In the genomic region with DNA sequence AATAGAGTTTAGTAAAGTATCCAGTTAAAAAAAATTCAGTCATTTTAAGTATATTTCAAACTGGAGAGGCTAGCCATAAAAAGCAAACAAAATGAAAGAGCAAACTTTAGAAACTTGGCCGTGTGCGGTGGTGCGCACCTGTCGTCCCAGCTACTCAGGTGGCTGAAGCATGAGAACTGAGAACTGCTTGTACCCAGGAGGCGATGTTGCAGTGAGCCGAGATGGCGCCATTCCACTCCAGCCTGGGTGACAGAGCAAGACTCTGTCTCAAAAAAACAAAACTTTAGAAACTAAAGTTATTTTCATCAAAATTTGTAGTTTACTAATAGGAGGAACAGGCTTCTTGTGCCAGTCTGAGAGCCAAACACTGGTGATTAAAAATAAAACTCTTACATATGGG, we compare ENCODE assay signal across 21 cellular contexts.
A peak's percentile ranks its signal among the peaks of the same experiment; 100 is the strongest.
DNase-seq lines count a peak whose midpoint lies in the region; ATAC-seq, FAIRE-seq and TF ChIP-seq lines count a peak whose summit lies in the region.
"Had no signal": no experiment of that assay in that cellular context is flagged by ENCODE, and none has a peak within 500 bp of the region (broad histone marks: within the 10 kb centered on the region; RNA-seq: fewer than 3 reads in every experiment).

No MANE protein-coding gene starts in this region.

- WGBS in H1 (ENCODE audit: extremely low coverage in 1 of 2, insufficient coverage in 1 of 2, insufficient read length in 1 of 2, insufficient replicate concordance in 2 of 2, low coverage in 1 of 2, low lambda C conversion rate in 2 of 2, missing lambda C conversion rate in 1 of 2), 2 experiments: 94% methylated on average over 7 of the region's 7 CpGs; no CpG with 5 or more reads in 1 of the 2 experiments
- WGBS in psoas muscle, 3 donors: 28 to 56% (median 33%) methylated on average over 7 of the region's 7 CpGs
- WGBS in stomach, 5 donors: 74 to 88% (median 84%) methylated on average over 7 of the region's 7 CpGs

- no peak overlapping the region for H2BK20ac ChIP-seq in H1 (ENCODE audit: low read length)

- no peak overlapping the region for H3K56ac ChIP-seq in H1 (replicated peaks; ENCODE audit: insufficient read length, low read depth, low read length)

- no peak overlapping the region for H3K4me2 ChIP-seq in H1 (ENCODE audit: insufficient read depth in 1 of 2, low read depth in 2 of 2, low read length in 2 of 2)
- H3K4me2 ChIP-seq: BLaER1 had no signal

- H4K20me1 ChIP-seq in H1 (replicated peaks in 1 of 2; ENCODE audit: control insufficient read depth in 1 of 2, insufficient read depth in 2 of 2, low read length in 2 of 2): no peaks in the 10 kb centered on the region
- H4K20me1 ChIP-seq: BLaER1 had no signal

- H2BK15ac ChIP-seq in H1 (ENCODE audit: low read length): no peak overlapping the region

- H3K23me2 ChIP-seq in H1 (ENCODE audit: low read depth, low read length): no peaks in the 10 kb centered on the region

- CTCF ChIA-PET in H1 (lab: Charles Lee; ENCODE audit: partially characterized antibody): interaction anchor here (1.2 to 1.8 kb wide), 2 partner anchors 8 to 36 kb away, joined by 4 to 6 read pairs; no protein-coding TSS in a partner anchor

- TF ChIP-seq POLR2A in H1 (IDR thresholded peaks at IDR 0.05; ENCODE audit: control extremely low read depth in 1 of 2, low read depth in 2 of 2, low read length in 2 of 2): no peak
- no peak for TF ChIP-seq POLR2A in stomach (IDR thresholded peaks at IDR 0.05)

- H3K9me3 ChIP-seq in H1 (ENCODE audit: insufficient read depth in 2 of 2, low read depth in 1 of 2, low read length in 1 of 2): no peaks in the 10 kb centered on the region
- H3K9me3 ChIP-seq in psoas muscle: no peaks in the 10 kb centered on the region
- no peaks in the 10 kb centered on the region for H3K9me3 ChIP-seq in stomach
- no peaks in the 10 kb centered on the region for H3K9me3 ChIP-seq in upper lobe of right lung
- H3K9me3 ChIP-seq: BLaER1, Caco-2 had no signal

- no peak overlapping the region for H3K14ac ChIP-seq in H1 (ENCODE audit: insufficient read length)

- no peak overlapping the region for H4K5ac ChIP-seq in H1 (ENCODE audit: insufficient read length, low read depth, low read length)

- H3K4me1 ChIP-seq in H1 (replicated peaks in 1 of 4; ENCODE audit: control insufficient read depth in 3 of 4, insufficient read depth in 4 of 4, low read length in 3 of 4): no peaks in the 10 kb centered on the region
- H3K4me1 ChIP-seq in psoas muscle: peaks cover 43% of the 10 kb centered on the region
- H3K4me1 ChIP-seq in stomach: no peaks in the 10 kb centered on the region
- H3K4me1 ChIP-seq in upper lobe of right lung: no peaks in the 10 kb centered on the region
- H3K4me1 ChIP-seq: BLaER1, Caco-2 had no signal

- intact Hi-C loops in psoas muscle (cut with DNase I) (no loop called here), stomach (cut with DNase I; ENCODE audit: low total_unique reads) (no loop called here), upper lobe of right lung (cut with DNase I) (no loop called here)

- TF ChIP-seq EP300 in H1 (IDR thresholded peaks at IDR 0.05; ENCODE audit: borderline replicate concordance in 1 of 2, low read depth in 2 of 2, low read length in 2 of 2): no peak
- TF ChIP-seq EP300 in stomach (IDR thresholded peaks at IDR 0.05): no peak

- TF ChIP-seq RAD21 in H1 (IDR thresholded peaks at IDR 0.05 in 1 of 2, conservative IDR thresholded peaks at IDR 0.05 in 1 of 2; ENCODE audit: low read depth in 2 of 2, low read length in 2 of 2): no peak

- 0 out of 2 replicates have a peak overlapping the region, but pooled peaks have one; percentile 57 for H4K8ac ChIP-seq in H1 (ENCODE audit: extremely low read depth, insufficient read depth, low read length)

- POLR2A ChIA-PET in H1 (lab: Charles Lee; ENCODE audit: partially characterized antibody): no interaction called here

- no peak overlapping the region for H2BK5ac ChIP-seq in H1 (ENCODE audit: low read depth, low read length)

- H3K79me1 ChIP-seq in H1 (ENCODE audit: low read depth, low read length): no peaks in the 10 kb centered on the region

- no peak overlapping the region for H4K91ac ChIP-seq in H1 (replicated peaks; ENCODE audit: insufficient read length, low read length)

- H3K27me3 ChIP-seq in H1 (replicated peaks in 1 of 4; ENCODE audit: control insufficient read depth in 3 of 4, extremely low read depth in 1 of 4, insufficient read depth in 3 of 4, low read length in 3 of 4) (no peaks in the 10 kb centered on the region), psoas muscle (ENCODE audit: insufficient read depth in 3 of 3, low read length in 2 of 3) (no peaks in the 10 kb centered on the region), stomach (no peaks in the 10 kb centered on the region), upper lobe of right lung (no peaks in the 10 kb centered on the region)
- H3K27me3 ChIP-seq: BLaER1 had no signal

- H3K18ac ChIP-seq in H1 (ENCODE audit: extremely low read depth, low read length): no peak overlapping the region

- H3K4me3 ChIP-seq in H1 (ENCODE audit: extremely low read depth in 1 of 4, insufficient read depth in 2 of 4, low read depth in 3 of 4, low read length in 4 of 4) (no peak overlapping the region), psoas muscle (peak overlapping the region; percentile 68), stomach (no peak overlapping the region), upper lobe of right lung (no peak overlapping the region)
- H3K4me3 ChIP-seq: BLaER1 had no signal

- no peak overlapping the region for H3K4ac ChIP-seq in H1 (replicated peaks; ENCODE audit: insufficient read length, low read depth, low read length)

- FAIRE-seq in H1 (lab: Jason Lieb, UNC): no peak
- FAIRE-seq: A204.1, G401.6, GM12892 had no signal

- H3K79me2 ChIP-seq in H1 (ENCODE audit: control insufficient read depth in 1 of 2, insufficient read depth in 2 of 2, low read length in 2 of 2): no peaks in the 10 kb centered on the region

- no peak overlapping the region for H3K9ac ChIP-seq in H1 (replicated peaks in 1 of 4; ENCODE audit: extremely low read depth in 1 of 4, low read depth in 3 of 4, low read length in 3 of 4)
- H3K9ac ChIP-seq: BLaER1 had no signal

- H2AFZ ChIP-seq in H1 (ENCODE audit: low read length): no peak overlapping the region

- DNase-seq in H1 (ENCODE audit: low read depth in 1 of 2, low spot score in 2 of 2) (no peak), psoas muscle (peak; percentile 41 to 81), stomach (peak; percentile 59), upper lobe of right lung (no peak), activated gamma-delta T cell treated with Interleukin-2 at 50 U/mL for 16 hours (no peak), NCI-H2227 treated with DMSO at 0.1 percent for 48 hours (lab: John Stamatoyannopoulos, UW) (no peak), omental fat pad (ENCODE audit: low spot score) (no peak)
- DNase-seq: Caco-2; CD4-positive, CD25-positive, alpha-beta regulatory T cell; CD8-positive, alpha-beta T cell; DMS153; DND-41; GOT3; H7; HCEC 1CT had no signal

- H3K23ac ChIP-seq in H1 (ENCODE audit: insufficient read length): no peak overlapping the region

- no peak overlapping the region for H2BK12ac ChIP-seq in H1 (ENCODE audit: low read depth, low read length)

- TF ChIP-seq CTCF in H1 (IDR thresholded peaks at IDR 0.05; ENCODE audit: control extremely low read depth in 1 of 3, insufficient read depth in 1 of 3, low read depth in 1 of 3, low read length in 3 of 3): no peak
- TF ChIP-seq CTCF in psoas muscle (IDR thresholded peaks at IDR 0.05): no peak
- no peak for TF ChIP-seq CTCF in stomach (IDR thresholded peaks at IDR 0.05)
- no peak for TF ChIP-seq CTCF in upper lobe of right lung (IDR thresholded peaks at IDR 0.05)
- TF ChIP-seq CTCF in omental fat pad (IDR thresholded peaks at IDR 0.05): no peak

- H2AK5ac ChIP-seq in H1 (ENCODE audit: low read depth, low read length): no peak overlapping the region

- H3K36me3 ChIP-seq in H1 (ENCODE audit: control insufficient read depth in 2 of 4, insufficient read depth in 4 of 4, low read length in 3 of 4) (peaks cover 2 to 24% (median 15%) of the 10 kb centered on the region in 4 experiments; a peak in 6 of 8 replicates), psoas muscle (ENCODE audit: insufficient read depth in 1 of 2, low read depth in 1 of 2) (peaks cover 10 to 64% of the 10 kb centered on the region in 2 donors), stomach (peaks cover 29 to 99% (median 95%) of the 10 kb centered on the region in 4 donors), upper lobe of right lung (peaks cover 70% of the 10 kb centered on the region)

- peak; percentile 81 to 88 (median 85) for ATAC-seq in psoas muscle
- peak; percentile 72 for ATAC-seq in upper lobe of right lung
- ATAC-seq in omental fat pad (ENCODE audit: low FRiP score): no peak
- ATAC-seq: CD8-positive, alpha-beta T cell had no signal

- no peak overlapping the region for H2BK120ac ChIP-seq in H1 (replicated peaks; ENCODE audit: low read depth, low read length)

- H3K27ac ChIP-seq in H1 (ENCODE audit: low read depth, low read length) (no peak overlapping the region), psoas muscle (peak overlapping the region; percentile 90), stomach (peak overlapping the region in 2 of 5 donors; percentile 36 to 42), upper lobe of right lung (no peak overlapping the region)
- H3K27ac ChIP-seq: 22Rv1, BLaER1, C4-2B had no signal

TF ChIP-seq in H1, 55 proteins besides CTCF, POLR2A, EP300 and RAD21:
- no peak for TF ChIP-seq POU5F1 (IDR thresholded peaks at IDR 0.05; ENCODE audit: low read depth, low read length)
- no peak for TF ChIP-seq PHF8 (conservative IDR thresholded peaks at IDR 0.05; ENCODE audit: low read depth, low read length)
- TF ChIP-seq BACH1 (IDR thresholded peaks at IDR 0.05; ENCODE audit: low read length): no peak

Comparison
In these comparisons a context has a peak if more than half of its experiments do, and no peak if none do; other contexts are left out.
1. DNase-seq: peak in psoas muscle (2 of 2) and stomach (single experiment); none in H1 (0 of 2), upper lobe of right lung (single experiment), activated gamma-delta T cell treated with Interleukin-2 at 50 U/mL for 16 hours (single experiment), NCI-H2227 treated with DMSO at 0.1 percent for 48 hours (single experiment) and omental fat pad (single experiment).